1 cellular context compared by ENCODE assay signal in genomic region chr4:1167244-1167949, GRCh38.
TF ChIP-seq lines count a peak whose summit lies in the region.

No MANE protein-coding gene starts in this region.

TF ChIP-seq in K562, 482 proteins besides CTCF, POLR2A, EP300 and RAD21 (continued from another document and continues in another):
- TF ChIP-seq ZNF592 (IDR thresholded peaks at IDR 0.05) (peak; percentile 28; the same call in 1 of the 2 replicates), RFX1 (IDR thresholded peaks at IDR 0.05) (peak; percentile 84), TAF7 (tag; IDR thresholded peaks at IDR 0.05) (no peak; the same call in 1 of the 2 replicates), MGA (IDR thresholded peaks at IDR 0.05) (peak; percentile 91), GTF2A2 (tag; IDR thresholded peaks at IDR 0.05) (no peak), ZHX1 (conservative IDR thresholded peaks at IDR 0.05; ENCODE audit: low read length) (0 out of 2 replicates have a peak, but pooled peaks have one; percentile 42), NR2C2 (CRISPR knock-in tag; IDR thresholded peaks at IDR 0.05) (peak; percentile 34; the same call in 1 of the 2 replicates), NR2C2 (tag; IDR thresholded peaks at IDR 0.05) (no peak), E2F8 (IDR thresholded peaks at IDR 0.05; ENCODE audit: low read depth, partially characterized antibody) (peak; percentile 31), ZNF431 (CRISPR knock-in tag; IDR thresholded peaks at IDR 0.05) (peak; percentile 40; the same call in 1 of the 2 replicates), PHF20 (IDR thresholded peaks at IDR 0.05; ENCODE audit: partially characterized antibody) (peak; percentile 25), HNRNPLL (IDR thresholded peaks at IDR 0.05; ENCODE audit: low read depth, low read length, poor library complexity, severe bottlenecking) (peak; percentile 85), USF2 (CRISPR knock-in tag; IDR thresholded peaks at IDR 0.05) (no peak), PKNOX1 (IDR thresholded peaks at IDR 0.05) (peak; percentile 49), CEBPG (CRISPR knock-in tag; IDR thresholded peaks at IDR 0.05) (peak; percentile 46; the same call in 1 of the 2 replicates), CEBPG (tag; conservative IDR thresholded peaks at IDR 0.05 in 1 of 2, IDR thresholded peaks at IDR 0.05 in 1 of 2) (peak in 1 of 2 experiments; percentile 53; a peak in 2 of 4 replicates), RUNX1 (IDR thresholded peaks at IDR 0.05; ENCODE audit: low read depth) (no peak), ZNF224 (CRISPR knock-in tag; IDR thresholded peaks at IDR 0.05) (no peak), E2F5 (CRISPR knock-in tag; IDR thresholded peaks at IDR 0.05) (peak; percentile 66; the same call in 1 of the 2 replicates), GABPA (tag; conservative IDR thresholded peaks at IDR 0.05; ENCODE audit: low read depth) (peak; percentile 27; the same call in 1 of the 2 replicates), L3MBTL2 (IDR thresholded peaks at IDR 0.05) (peak; percentile 94), ZNF263 (CRISPR knock-in tag; IDR thresholded peaks at IDR 0.05; ENCODE audit: borderline replicate concordance) (peak; percentile 70), CTCFL (IDR thresholded peaks at IDR 0.05; ENCODE audit: borderline replicate concordance, insufficient read depth, low read depth, low read length, poor library complexity, severe bottlenecking) (peak; percentile 88), RBBP5 (IDR thresholded peaks at IDR 0.05; ENCODE audit: borderline replicate concordance, insufficient read depth, low read length, poor library complexity, severe bottlenecking) (peak; percentile 57), MBD2 (IDR thresholded peaks at IDR 0.05; ENCODE audit: borderline replicate concordance, low read depth) (no peak)
